ENCODE assay signal across 16 cellular contexts in genomic region chr17:81452551-81452950, GRCh38. TPM values are rescaled to one million over a fixed set of nuclear protein-coding genes. Genes with fewer than 3 reads are reported as not detected.
"Had no signal": no experiment of that assay in that cellular context is flagged by ENCODE, and none has a peak within 500 bp of the region (broad histone marks: within the 10 kb centered on the region; RNA-seq: fewer than 3 reads in every experiment).

No MANE protein-coding gene starts in this region.

- H3K36me3 Mint-ChIP-seq: naive thymus-derived CD4-positive, alpha-beta T cell; stimulated activated naive B cell treated with anti-CD40 and anti-IgM and Interleukin-4, amounts not matched to agents 10 μg/mL and 1 μg/mL and 100 μg/mL, for 72 hours had no signal

- H3K27me3 Mint-ChIP-seq: stimulated activated naive CD8-positive, alpha-beta T cell treated with anti-CD3 and anti-CD28 coated beads, Interleukin-15, amount 100 ng/mL, for 72 hours had no signal

- H3K27ac Mint-ChIP-seq: stimulated activated naive B cell treated with anti-CD40 and anti-IgM and Interleukin-4, amounts not matched to agents 10 μg/mL and 1 μg/mL and 100 μg/mL, for 72 hours had no signal

- H3K27me3 ChIP-seq: heart left ventricle, right atrium auricular region, sigmoid colon, transverse colon had no signal

- H3K4me1 ChIP-seq: sigmoid colon, transverse colon had no signal

- H3K36me3 ChIP-seq: right atrium auricular region, transverse colon had no signal

- H3K27ac ChIP-seq: coronary artery, heart left ventricle, right atrium auricular region, sigmoid colon, skin epidermis, thoracic aorta, transverse colon had no signal

- DNase-seq: effector CD4-positive, alpha-beta T cell; foreskin melanocyte; heart left ventricle; hippocampal formation; naive thymus-derived CD4-positive, alpha-beta T cell; sigmoid colon; stimulated activated CD4-positive, alpha-beta T cell treated with anti-CD3 and anti-CD28 coated beads, Interleukin-2, amount 100 ng/mL, for 24 hours; stimulated activated CD4-positive, alpha-beta T cell treated with anti-CD3 and anti-CD28 coated beads, Interleukin-4, amount 100 ng/mL, for 4 hours; stimulated activated naive B cell treated with anti-CD40 and anti-IgM and Interleukin-4, amounts not matched to agents 10 μg/mL and 1 μg/mL and 100 μg/mL, for 72 hours; stimulated activated naive CD8-positive, alpha-beta T cell treated with anti-CD3 and anti-CD28 coated beads, Interleukin-15, amount 100 ng/mL, for 72 hours; substantia nigra; transverse colon had no signal

- H3K9me3 Mint-ChIP-seq: naive thymus-derived CD4-positive, alpha-beta T cell; stimulated activated naive CD8-positive, alpha-beta T cell treated with anti-CD3 and anti-CD28 coated beads, Interleukin-15, amount 100 ng/mL, for 72 hours had no signal

- H3K9me3 ChIP-seq: heart left ventricle, right atrium auricular region, sigmoid colon, thoracic aorta, transverse colon had no signal

- ATAC-seq: heart left ventricle; naive thymus-derived CD4-positive, alpha-beta T cell; stimulated activated naive B cell treated with anti-CD40 and anti-IgM and Interleukin-4, amounts not matched to agents 10 μg/mL and 1 μg/mL and 100 μg/mL, for 72 hours; stimulated activated naive CD8-positive, alpha-beta T cell treated with anti-CD3 and anti-CD28 coated beads, Interleukin-15, amount 100 ng/mL, for 72 hours had no signal

- H3K4me3 ChIP-seq: coronary artery, heart left ventricle, right atrium auricular region, sigmoid colon, skin epidermis, thoracic aorta, transverse colon had no signal

RNA-seq across cellular contexts. Expression of gene BAHCC1, which starts 57.3 kb away (rescaled TPM):
- polyA plus RNA-seq: naive thymus-derived CD4-positive, alpha-beta T cell had no signal
